9 cellular contexts compared by ENCODE assay signal in genomic region chr7:50342616-50343114, GRCh38. TPM values are rescaled to one million over a fixed set of nuclear protein-coding genes. Genes with fewer than 3 reads are reported as not detected.
DNase-seq lines count a peak whose midpoint lies in the region; ATAC-seq, FAIRE-seq and TF ChIP-seq lines count a peak whose summit lies in the region.
"Had no signal": no experiment of that assay in that cellular context is flagged by ENCODE, and none has a peak within 500 bp of the region (broad histone marks: within the 10 kb centered on the region; RNA-seq: fewer than 3 reads in every experiment).

No MANE protein-coding gene starts in this region.

- H3K36me3 Mint-ChIP-seq in CD8-positive, alpha-beta T cell, result peaks cover 54% of the 10 kb centered on the region
- no peaks in the 10 kb centered on the region for H3K36me3 Mint-ChIP-seq in astrocyte (ENCODE audit: low read depth, unreplicated experiment)
- H3K36me3 Mint-ChIP-seq in natural killer cell treated with Interleukin-12 subunit alpha and Interleukin-12 subunit beta and Interleukin-15 and Interleukin-18, amount 100 ng/mL, for 72 hours, result peaks cover 25% of the 10 kb centered on the region

- H3K4me2 ChIP-seq in PC-3 (ENCODE audit: low read length) (no peak overlapping the region), astrocyte (ENCODE audit: low read length) (no peak overlapping the region)

- no peaks in the 10 kb centered on the region for H3K27me3 ChIP-seq in CD8-positive, alpha-beta T cell (ENCODE audit: insufficient read depth, low read length)
- H3K27me3 ChIP-seq in PC-3 (ENCODE audit: low read length) (peaks cover 80% of the 10 kb centered on the region), astrocyte (ENCODE audit: insufficient read depth, low read length) (no peaks in the 10 kb centered on the region)

- peaks cover 19% of the 10 kb centered on the region for H3K36me3 ChIP-seq in CD8-positive, alpha-beta T cell (ENCODE audit: insufficient read depth, low read length)
- H3K36me3 ChIP-seq in PC-3 (ENCODE audit: low read depth, low read length) (no peaks in the 10 kb centered on the region), astrocyte (ENCODE audit: insufficient read depth, low read length) (no peaks in the 10 kb centered on the region)

- POLR2A ChIA-PET in CD8-positive, alpha-beta T cell (lab: Charles Lee), result interaction anchor here (0.7 to 45.4 kb wide), 8 partner anchors 8 to 76 kb away, joined by 3 to 1039 read pairs (median 8); partner anchors contain the start of gene IKZF1
- POLR2A ChIA-PET in PC-3 (lab: Charles Lee; ENCODE audit: unreplicated experiment), result no interaction called here

- H3K27ac ChIP-seq in CD8-positive, alpha-beta T cell (ENCODE audit: low read depth, low read length), result peak overlapping the region; percentile 55
- H3K27ac ChIP-seq in PC-3 (ENCODE audit: low read length) (no peak overlapping the region), astrocyte (ENCODE audit: low read depth, low read length) (no peak overlapping the region)

- peak in 3 of 7 experiments; percentile 65 to 79 (median 66) for DNase-seq in CD8-positive, alpha-beta T cell
- DNase-seq in PC-3, result no peak
- DNase-seq in astrocyte (ENCODE audit: low read depth), result no peak
- peak; percentile 81 for DNase-seq in natural killer cell treated with Interleukin-12 subunit alpha and Interleukin-12 subunit beta and Interleukin-15 and Interleukin-18, amount 100 ng/mL, for 72 hours (ENCODE audit: low spot score)
- DNase-seq in ureter (ENCODE audit: low spot score), result no peak
- no peak for DNase-seq in OCI-M1 (lab: John Stamatoyannopoulos, UW)

- BruUV-seq in PC-3 (replicated peaks; lab: Mats Ljungman, UMichigan), result no TSS peak

- H2AFZ ChIP-seq in PC-3 (ENCODE audit: low read length), result no peak overlapping the region
- H2AFZ ChIP-seq in astrocyte (ENCODE audit: low read depth, low read length), result peak overlapping the region; percentile 63

- H3K27me3 Mint-ChIP-seq in CD8-positive, alpha-beta T cell (ENCODE audit: low read depth), result no peaks in the 10 kb centered on the region
- H3K27me3 Mint-ChIP-seq in astrocyte (ENCODE audit: low read depth, unreplicated experiment), result peaks cover 5% of the 10 kb centered on the region
- no peaks in the 10 kb centered on the region for H3K27me3 Mint-ChIP-seq in natural killer cell treated with Interleukin-12 subunit alpha and Interleukin-12 subunit beta and Interleukin-15 and Interleukin-18, amount 100 ng/mL, for 72 hours

- TF ChIP-seq CTCF in CD8-positive, alpha-beta T cell (IDR thresholded peaks at IDR 0.05), result no peak
- TF ChIP-seq CTCF in PC-3 (conservative IDR thresholded peaks at IDR 0.05; ENCODE audit: low read depth, low read length), result no peak
- TF ChIP-seq CTCF in astrocyte (IDR thresholded peaks at IDR 0.05; ENCODE audit: insufficient read depth, low read depth, low read length), result no peak

- H3K4me1 ChIP-seq in CD8-positive, alpha-beta T cell (ENCODE audit: insufficient read depth, low read length), result peaks cover 99% of the 10 kb centered on the region
- H3K4me1 ChIP-seq in PC-3 (ENCODE audit: insufficient read depth, low read length), result peaks cover 5% of the 10 kb centered on the region; the same call in 1 of the 2 replicates
- H3K4me1 ChIP-seq in astrocyte (ENCODE audit: insufficient read depth, low read length), result no peaks in the 10 kb centered on the region

- no peaks in the 10 kb centered on the region for H4K20me1 ChIP-seq in PC-3 (ENCODE audit: low read length)
- no peaks in the 10 kb centered on the region for H4K20me1 ChIP-seq in astrocyte (ENCODE audit: insufficient read depth, low read length)

- H3K4me1 Mint-ChIP-seq in CD8-positive, alpha-beta T cell (ENCODE audit: low read depth), result peaks cover 78% of the 10 kb centered on the region
- H3K4me1 Mint-ChIP-seq in astrocyte (ENCODE audit: low read depth, unreplicated experiment), result peaks cover 5% of the 10 kb centered on the region
- peaks cover 63 to 72% of the 10 kb centered on the region in 2 donors for H3K4me1 Mint-ChIP-seq in natural killer cell treated with Interleukin-12 subunit alpha and Interleukin-12 subunit beta and Interleukin-15 and Interleukin-18, amount 100 ng/mL, for 72 hours (ENCODE audit: low read depth in 2 of 2)

- no peaks in the 10 kb centered on the region for H3K9me3 Mint-ChIP-seq in CD8-positive, alpha-beta T cell
- H3K9me3 Mint-ChIP-seq in astrocyte (ENCODE audit: unreplicated experiment), result no peaks in the 10 kb centered on the region
- no peaks in the 10 kb centered on the region for H3K9me3 Mint-ChIP-seq in natural killer cell treated with Interleukin-12 subunit alpha and Interleukin-12 subunit beta and Interleukin-15 and Interleukin-18, amount 100 ng/mL, for 72 hours

- H3K79me2 ChIP-seq in PC-3 (ENCODE audit: low read length), result no peaks in the 10 kb centered on the region
- no peaks in the 10 kb centered on the region for H3K79me2 ChIP-seq in astrocyte (ENCODE audit: insufficient read depth, low read length)

- H3F3A ChIP-seq in PC-3 (ENCODE audit: low read length, unreplicated experiment), result no peaks in the 10 kb centered on the region

- FAIRE-seq in astrocyte (lab: Jason Lieb, UNC), result no peak

- intact Hi-C loops in CD8-positive, alpha-beta T cell (cut with DNase I, micrococcal nuclease), result loop anchor here in 1 of 2 experiments (1.0 kb wide), 3 partner anchors 8 to 18 kb away; no protein-coding TSS in a partner anchor
- intact Hi-C loops in PC-3 (cut with micrococcal nuclease), result no loop called here

- H3K9me3 ChIP-seq in CD8-positive, alpha-beta T cell (ENCODE audit: low read length), result no peaks in the 10 kb centered on the region
- H3K9me3 ChIP-seq in PC-3 (ENCODE audit: low read length) (no peaks in the 10 kb centered on the region), astrocyte (ENCODE audit: insufficient read depth, low read depth, low read length) (no peaks in the 10 kb centered on the region)

- CTCF ChIA-PET in CD8-positive, alpha-beta T cell (lab: Charles Lee), result interaction anchor here (0.8 to 8.1 kb wide), 14 partner anchors 8 to 137 kb away, joined by 3 to 121 read pairs (median 4); no protein-coding TSS in a partner anchor
- CTCF ChIA-PET in PC-3 (lab: Charles Lee), result no interaction called here

- H3K9me2 ChIP-seq in PC-3 (replicated peaks; ENCODE audit: low read length), result no peaks in the 10 kb centered on the region

- peak overlapping the region; percentile 25 for H3K4me3 ChIP-seq in CD8-positive, alpha-beta T cell (ENCODE audit: low read depth, low read length)
- H3K4me3 ChIP-seq in PC-3 (ENCODE audit: low read length) (no peak overlapping the region), astrocyte (ENCODE audit: insufficient read depth, low read depth, low read length) (no peak overlapping the region)

- H3K4me3 Mint-ChIP-seq in CD8-positive, alpha-beta T cell, result peak overlapping the region; percentile 72
- no peak overlapping the region for H3K4me3 Mint-ChIP-seq in astrocyte (ENCODE audit: unreplicated experiment)
- no peak overlapping the region for H3K4me3 Mint-ChIP-seq in natural killer cell treated with Interleukin-12 subunit alpha and Interleukin-12 subunit beta and Interleukin-15 and Interleukin-18, amount 100 ng/mL, for 72 hours

- H3K27ac Mint-ChIP-seq in CD8-positive, alpha-beta T cell, result no peak overlapping the region
- no peak overlapping the region for H3K27ac Mint-ChIP-seq in astrocyte (ENCODE audit: unreplicated experiment)
- H3K27ac Mint-ChIP-seq in natural killer cell treated with Interleukin-12 subunit alpha and Interleukin-12 subunit beta and Interleukin-15 and Interleukin-18, amount 100 ng/mL, for 72 hours, result no peak overlapping the region

- ATAC-seq in CD8-positive, alpha-beta T cell, result peak; percentile 48
- ATAC-seq in PC-3 (0 out of 2 replicates have a peak, but pooled peaks have one; percentile 16), GM18909 (IDR thresholded peaks at IDR 0.05; ENCODE audit: poor library complexity, unreplicated experiment) (no peak), HG02623 (IDR thresholded peaks at IDR 0.05; ENCODE audit: unreplicated experiment) (no peak)
- ATAC-seq in natural killer cell treated with Interleukin-12 subunit alpha and Interleukin-12 subunit beta and Interleukin-15 and Interleukin-18, amount 100 ng/mL, for 72 hours, result peak; percentile 76 to 81
- ATAC-seq: HCT116 had no signal

- H3K9ac ChIP-seq in PC-3 (ENCODE audit: low read length) (no peak overlapping the region), astrocyte (ENCODE audit: low read length) (no peak overlapping the region)

RNA-seq across cellular contexts. Expression of gene IKZF1, which starts 38.1 kb away (rescaled TPM):
- 100 to 1,000 TPM; 248 TPM for total RNA-seq in CD8-positive, alpha-beta T cell
- total RNA-seq in PC-3 (2014; rRNA removed), result not detected in 2 replicates
- total RNA-seq in astrocyte, result 0.60 and 0.86 TPM in 2 replicates
- 100 to 1,000 TPM; 290 to 416 TPM for total RNA-seq in natural killer cell treated with Interleukin-12 subunit alpha and Interleukin-12 subunit beta and Interleukin-15 and Interleukin-18, amount 100 ng/mL, for 72 hours
- total RNA-seq in ureter, result 15.2 TPM

Comparison
In these comparisons a context has a peak if more than half of its experiments do, and no peak if none do; other contexts are left out.
1. ATAC-seq: peak in CD8-positive, alpha-beta T cell (single experiment), PC-3 (single experiment) and natural killer cell treated with Interleukin-12 subunit alpha and Interleukin-12 subunit beta and Interleukin-15 and Interleukin-18, amount 100 ng/mL, for 72 hours (2 of 2); none in GM18909 (single experiment) and HG02623 (single experiment).
2. RNA of gene IKZF1, which starts 38.1 kb away (total RNA-seq): 290 to 416 TPM in natural killer cell treated with Interleukin-12 subunit alpha and Interleukin-12 subunit beta and Interleukin-15 and Interleukin-18, amount 100 ng/mL, for 72 hours and 248 TPM in CD8-positive, alpha-beta T cell; 15.2 TPM in ureter (single experiment), 0.60 to 0.86 TPM in astrocyte and not detected in PC-3; every median in the first group is over 10 times any median in the second.